ENCODE assay signal across 1 cellular context in genomic region chr12:114405199-114405448, GRCh38.
TF ChIP-seq lines count a peak whose summit lies in the region.

No MANE protein-coding gene starts in this region.

TF ChIP-seq in H1, 55 proteins besides CTCF, POLR2A, EP300 and RAD21:
- TF ChIP-seq HDAC2 (IDR thresholded peaks at IDR 0.05; ENCODE audit: borderline replicate concordance in 1 of 2, low read depth in 2 of 2, low read length in 2 of 2) (no peak), TAF7 (optimal IDR thresholded peaks at IDR 0.05; ENCODE audit: borderline replicate concordance, low read depth, low read length) (no peak), JUND (IDR thresholded peaks at IDR 0.05; ENCODE audit: low read length) (no peak), SIN3A (conservative IDR thresholded peaks at IDR 0.05 in 1 of 2, IDR thresholded peaks at IDR 0.05 in 1 of 2; ENCODE audit: low read depth in 1 of 2, low read length in 2 of 2) (no peak), SAP30 (IDR thresholded peaks at IDR 0.05; ENCODE audit: insufficient read depth, insufficient replicate concordance, low read length) (no peak), CREB1 (IDR thresholded peaks at IDR 0.05) (no peak), CBX5 (IDR thresholded peaks at IDR 0.05; ENCODE audit: low read depth, low read length) (no peak), KDM1A (IDR thresholded peaks at IDR 0.05; ENCODE audit: borderline replicate concordance, low read length) (no peak), USF2 (IDR thresholded peaks at IDR 0.05; ENCODE audit: low read length) (no peak), BACH1 (IDR thresholded peaks at IDR 0.05; ENCODE audit: low read length) (no peak), POLR2AphosphoS5 (IDR thresholded peaks at IDR 0.05; ENCODE audit: low read depth, low read length) (no peak)
